Comparison of ENCODE assay signal across 1 cellular context in the genomic region with DNA sequence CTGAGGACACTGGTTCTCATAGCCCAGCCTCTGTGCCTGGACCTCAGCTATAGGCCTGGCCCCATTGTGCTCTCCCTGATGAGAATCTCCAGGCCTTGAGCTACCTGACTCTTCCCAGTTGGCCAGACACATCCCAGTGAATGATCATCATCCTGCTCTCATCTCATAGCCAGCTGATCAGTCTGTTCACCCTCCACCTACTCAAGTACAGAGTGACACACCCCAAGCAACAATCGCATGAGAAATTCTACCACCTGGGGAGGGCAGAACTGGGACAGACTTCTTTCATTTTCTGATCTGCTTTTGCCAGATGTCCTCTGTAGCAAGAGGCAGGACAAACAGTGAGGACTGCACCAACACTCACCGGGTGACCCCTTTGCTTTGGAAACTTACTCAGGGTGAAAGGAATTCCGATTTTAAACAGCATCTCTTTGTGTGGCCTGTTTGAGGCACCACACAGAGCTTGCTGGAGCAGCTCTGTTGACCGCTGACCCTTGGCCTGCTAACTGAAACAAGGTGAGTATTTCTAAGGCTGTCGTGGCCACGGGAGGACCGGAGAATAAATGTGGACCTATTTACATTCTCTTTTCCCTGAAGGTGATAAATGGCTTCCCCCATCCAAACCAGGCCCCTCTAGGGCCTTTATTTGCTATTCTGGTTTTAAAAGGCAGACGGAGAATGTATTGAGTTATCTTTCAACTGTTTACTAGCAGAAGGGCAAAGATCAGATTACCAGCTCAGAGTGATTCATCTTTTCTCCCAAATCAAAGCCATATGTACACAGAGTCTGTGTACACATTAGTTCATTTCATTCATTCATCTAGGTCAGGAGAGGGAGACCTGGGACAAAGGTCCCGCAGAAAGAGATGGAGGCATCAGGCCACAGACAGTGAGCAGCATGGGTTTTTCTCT.
A peak's percentile ranks its signal among the peaks of the same experiment; 100 is the strongest.
TF ChIP-seq lines count a peak whose summit lies in the region.

No MANE protein-coding gene starts in this region.

TF ChIP-seq in HepG2, 621 proteins besides CTCF, POLR2A, EP300 and RAD21 (continued from another document and continues in another):
- peak; percentile 87 for TF ChIP-seq HOMEZ (CRISPR knock-in tag; IDR thresholded peaks at IDR 0.05; ENCODE audit: low read depth)
- TF ChIP-seq ZFX (CRISPR knock-in tag; IDR thresholded peaks at IDR 0.05; ENCODE audit: low read depth), result peak; percentile 81
- TF ChIP-seq ZNF710 (CRISPR knock-in tag; IDR thresholded peaks at IDR 0.05; ENCODE audit: borderline replicate concordance), result peak; percentile 96
- TF ChIP-seq TBX2 (CRISPR knock-in tag; IDR thresholded peaks at IDR 0.05; ENCODE audit: borderline replicate concordance), result peak; percentile 98
- TF ChIP-seq FOXJ3 (CRISPR knock-in tag; IDR thresholded peaks at IDR 0.05; ENCODE audit: borderline replicate concordance), result peak; percentile 99
- TF ChIP-seq SKIL (CRISPR knock-in tag; IDR thresholded peaks at IDR 0.05; ENCODE audit: borderline replicate concordance), result peak; percentile 97
- no peak for TF ChIP-seq KDM5A (IDR thresholded peaks at IDR 0.05; ENCODE audit: borderline replicate concordance, low read length)
- no peak for TF ChIP-seq ZNF576 (CRISPR knock-in tag; IDR thresholded peaks at IDR 0.05)
- no peak for TF ChIP-seq EHMT2 (IDR thresholded peaks at IDR 0.05; ENCODE audit: borderline replicate concordance, low read depth, low read length)
- 0 out of 2 replicates have a peak, but pooled peaks have one; percentile 10 for TF ChIP-seq KAT7 (CRISPR knock-in tag; IDR thresholded peaks at IDR 0.05; ENCODE audit: borderline replicate concordance)
- TF ChIP-seq JUNB (CRISPR knock-in tag; IDR thresholded peaks at IDR 0.05; ENCODE audit: borderline replicate concordance), result peak; percentile 97
- TF ChIP-seq ZNF24 (IDR thresholded peaks at IDR 0.05), result peak; percentile 98
- no peak; the same call in 1 of the 2 replicates for TF ChIP-seq MXD4 (CRISPR knock-in tag; IDR thresholded peaks at IDR 0.05)
- peak; percentile 79 for TF ChIP-seq ZNF556 (CRISPR knock-in tag; IDR thresholded peaks at IDR 0.05; ENCODE audit: borderline replicate concordance)
- TF ChIP-seq DNMT1 (CRISPR knock-in tag; IDR thresholded peaks at IDR 0.05), result peak; percentile 43; the same call in 1 of the 2 replicates
- TF ChIP-seq SOX13 (IDR thresholded peaks at IDR 0.05), result peak; percentile 86
- peak in 1 of 2 experiments; percentile 90; a peak in 2 of 4 replicates for TF ChIP-seq SOX13 (CRISPR knock-in tag; conservative IDR thresholded peaks at IDR 0.05 in 1 of 2, IDR thresholded peaks at IDR 0.05 in 1 of 2)
- TF ChIP-seq, protein P1, sequence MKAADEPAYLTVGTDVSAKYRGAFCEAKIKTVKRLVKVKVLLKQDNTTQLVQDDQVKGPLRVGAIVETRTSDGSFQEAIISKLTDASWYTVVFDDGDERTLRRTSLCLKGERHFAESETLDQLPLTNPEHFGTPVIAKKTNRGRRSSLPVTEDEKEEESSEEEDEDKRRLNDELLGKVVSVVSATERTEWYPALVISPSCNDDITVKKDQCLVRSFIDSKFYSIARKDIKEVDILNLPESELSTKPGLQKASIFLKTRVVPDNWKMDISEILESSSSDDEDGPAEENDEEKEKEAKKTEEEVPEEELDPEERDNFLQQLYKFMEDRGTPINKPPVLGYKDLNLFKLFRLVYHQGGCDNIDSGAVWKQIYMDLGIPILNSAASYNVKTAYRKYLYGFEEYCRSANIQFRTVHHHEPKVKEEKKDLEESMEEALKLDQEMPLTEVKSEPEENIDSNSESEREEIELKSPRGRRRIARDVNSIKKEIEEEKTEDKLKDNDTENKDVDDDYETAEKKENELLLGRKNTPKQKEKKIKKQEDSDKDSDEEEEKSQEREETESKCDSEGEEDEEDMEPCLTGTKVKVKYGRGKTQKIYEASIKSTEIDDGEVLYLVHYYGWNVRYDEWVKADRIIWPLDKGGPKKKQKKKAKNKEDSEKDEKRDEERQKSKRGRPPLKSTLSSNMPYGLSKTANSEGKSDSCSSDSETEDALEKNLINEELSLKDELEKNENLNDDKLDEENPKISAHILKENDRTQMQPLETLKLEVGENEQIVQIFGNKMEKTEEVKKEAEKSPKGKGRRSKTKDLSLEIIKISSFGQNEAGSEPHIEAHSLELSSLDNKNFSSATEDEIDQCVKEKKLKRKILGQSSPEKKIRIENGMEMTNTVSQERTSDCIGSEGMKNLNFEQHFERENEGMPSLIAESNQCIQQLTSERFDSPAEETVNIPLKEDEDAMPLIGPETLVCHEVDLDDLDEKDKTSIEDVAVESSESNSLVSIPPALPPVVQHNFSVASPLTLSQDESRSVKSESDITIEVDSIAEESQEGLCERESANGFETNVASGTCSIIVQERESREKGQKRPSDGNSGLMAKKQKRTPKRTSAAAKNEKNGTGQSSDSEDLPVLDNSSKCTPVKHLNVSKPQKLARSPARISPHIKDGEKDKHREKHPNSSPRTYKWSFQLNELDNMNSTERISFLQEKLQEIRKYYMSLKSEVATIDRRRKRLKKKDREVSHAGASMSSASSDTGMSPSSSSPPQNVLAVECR (CRISPR knock-in tag; IDR thresholded peaks at IDR 0.05; ENCODE audit: borderline replicate concordance), result peak; percentile 45; the same call in 1 of the 2 replicates
- TF ChIP-seq ZNF670 (CRISPR knock-in tag; IDR thresholded peaks at IDR 0.05; ENCODE audit: borderline replicate concordance), result 0 out of 2 replicates have a peak, but pooled peaks have one; percentile 42
- peak; percentile 78 for TF ChIP-seq ATF1 (CRISPR knock-in tag; IDR thresholded peaks at IDR 0.05)
- TF ChIP-seq ZNF687 (CRISPR knock-in tag; IDR thresholded peaks at IDR 0.05), result peak; percentile 77
- no peak for TF ChIP-seq MBNL3 (CRISPR knock-in tag; conservative IDR thresholded peaks at IDR 0.05)
- peak; percentile 97 for TF ChIP-seq GATA4 (IDR thresholded peaks at IDR 0.05; ENCODE audit: borderline replicate concordance, low read depth)
- peak; percentile 94 for TF ChIP-seq MBD4 (IDR thresholded peaks at IDR 0.05; ENCODE audit: borderline replicate concordance, low read length)
- TF ChIP-seq ZBTB10 (CRISPR knock-in tag; IDR thresholded peaks at IDR 0.05; ENCODE audit: borderline replicate concordance), result no peak
- TF ChIP-seq ZBTB20 (CRISPR knock-in tag; IDR thresholded peaks at IDR 0.05; ENCODE audit: borderline replicate concordance, low read depth), result peak; percentile 68; the same call in 1 of the 2 replicates
- TF ChIP-seq, protein P2, sequence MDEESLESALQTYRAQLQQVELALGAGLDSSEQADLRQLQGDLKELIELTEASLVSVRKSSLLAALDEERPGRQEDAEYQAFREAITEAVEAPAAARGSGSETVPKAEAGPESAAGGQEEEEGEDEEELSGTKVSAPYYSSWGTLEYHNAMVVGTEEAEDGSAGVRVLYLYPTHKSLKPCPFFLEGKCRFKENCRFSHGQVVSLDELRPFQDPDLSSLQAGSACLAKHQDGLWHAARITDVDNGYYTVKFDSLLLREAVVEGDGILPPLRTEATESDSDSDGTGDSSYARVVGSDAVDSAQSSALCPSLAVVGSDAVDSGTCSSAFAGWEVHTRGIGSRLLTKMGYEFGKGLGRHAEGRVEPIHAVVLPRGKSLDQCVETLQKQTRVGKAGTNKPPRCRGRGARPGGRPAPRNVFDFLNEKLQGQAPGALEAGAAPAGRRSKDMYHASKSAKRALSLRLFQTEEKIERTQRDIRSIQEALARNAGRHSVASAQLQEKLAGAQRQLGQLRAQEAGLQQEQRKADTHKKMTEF (CRISPR knock-in tag; IDR thresholded peaks at IDR 0.05), result peak; percentile 97
- TF ChIP-seq SATB2 (CRISPR knock-in tag; IDR thresholded peaks at IDR 0.05), result no peak
- TF ChIP-seq IRF9 (CRISPR knock-in tag; IDR thresholded peaks at IDR 0.05; ENCODE audit: borderline replicate concordance), result peak; percentile 71; the same call in 1 of the 2 replicates
